In genomic region chr16:87603684-87604571, GRCh38 we compare ENCODE assay signal across 13 cellular contexts. TPM values are rescaled to one million over a fixed set of nuclear protein-coding genes. Genes with fewer than 3 reads are reported as not detected.
DNase-seq lines count a peak whose midpoint lies in the region; ATAC-seq and TF ChIP-seq lines count a peak whose summit lies in the region.
"Had no signal": no experiment of that assay in that cellular context is flagged by ENCODE, and none has a peak within 500 bp of the region (broad histone marks: within the 10 kb centered on the region; RNA-seq: fewer than 3 reads in every experiment).

No MANE protein-coding gene starts in this region.

- peak overlapping the region; percentile 78 for H3K4me2 ChIP-seq in neural cell (ENCODE audit: low read length)

- TF ChIP-seq CTCF in brain (conservative IDR thresholded peaks at IDR 0.05) (no peak), neural cell (IDR thresholded peaks at IDR 0.05; ENCODE audit: poor library complexity, severe bottlenecking) (no peak)

- no peaks in the 10 kb centered on the region for H3K36me3 ChIP-seq in neural cell (ENCODE audit: insufficient read depth, low read length)
- H3K36me3 ChIP-seq: neutrophil, suprapubic skin had no signal

- no peak for TF ChIP-seq EP300 in neural cell (conservative IDR thresholded peaks at IDR 0.05; ENCODE audit: poor library complexity, severe bottlenecking)

- no peaks in the 10 kb centered on the region for H3K9me3 ChIP-seq in neural cell (ENCODE audit: low read length)
- H3K9me3 ChIP-seq: neutrophil, suprapubic skin had no signal

- DNase-seq in DMS79 treated with DMSO at 0.1 percent for 48 hours (lab: John Stamatoyannopoulos, UW) (peak; percentile 5), DMS79 (lab: John Stamatoyannopoulos, UW) (no peak), KBM-7 (no peak)
- DNase-seq: activated CD4-positive, CD25-positive, alpha-beta regulatory T cell treated with anti-CD3 and anti-CD28 coated beads, Interleukin-2, amount 50 U/mL, for 72 hours; NCI-H2029; stimulated activated CD4-positive, alpha-beta T cell treated with anti-CD3 and anti-CD28 coated beads, Interleukin-2, amount 100 ng/mL, for 24 hours had no signal

- H3K4me3 Mint-ChIP-seq in IgD-negative memory B cell (peak overlapping the region in 3 of 4 donors; percentile 9 to 76 (median 52)), brain (peak overlapping the region; percentile 90 to 97 (median 93))

- peaks cover 27% of the 10 kb centered on the region for H3K79me2 ChIP-seq in neural cell (replicated peaks; ENCODE audit: insufficient read depth, low read length)

- H2AFZ ChIP-seq in neural cell (ENCODE audit: low read depth, low read length): no peak overlapping the region

- no peaks in the 10 kb centered on the region for H3F3A ChIP-seq in neural cell (ENCODE audit: insufficient read depth, low read length, poor library complexity, severe bottlenecking)

- in situ Hi-C loops in KBM-7 (cut with MboI; ENCODE audit: low pct_unique_long_range_greater_than_20kb, low sequenced_read_pairs): loop anchor here (10.0 kb wide), 1 partner anchor 61 kb away; no protein-coding TSS in a partner anchor

- ATAC-seq in GM18505 (IDR thresholded peaks at IDR 0.05; ENCODE audit: unreplicated experiment) (no peak), GM19324 (IDR thresholded peaks at IDR 0.05; ENCODE audit: low FRiP score, unreplicated experiment) (no peak)

- no peaks in the 10 kb centered on the region for H3K27me3 ChIP-seq in neural cell (ENCODE audit: insufficient read depth, low read depth, low read length)

- TF ChIP-seq RAD21 in neural cell (conservative IDR thresholded peaks at IDR 0.05): peak; percentile 22

- no peak for TF ChIP-seq POLR2A in GM18505 (IDR thresholded peaks at IDR 0.05; ENCODE audit: borderline replicate concordance, extremely low read depth, insufficient read depth, insufficient read length)

- H3K27ac Mint-ChIP-seq in IgD-negative memory B cell: no peak overlapping the region
- peak overlapping the region; percentile 70 to 92 (median 86) for H3K27ac Mint-ChIP-seq in brain

- H3K9me2 ChIP-seq in neural cell (ENCODE audit: insufficient read depth, low read length): no peaks in the 10 kb centered on the region

- H3K36me3 Mint-ChIP-seq in IgD-negative memory B cell (no peaks in the 10 kb centered on the region), brain (peaks cover 19% of the 10 kb centered on the region)

- peak overlapping the region; percentile 85 for H3K9ac ChIP-seq in neural cell (ENCODE audit: low read length)

- H3K27me3 Mint-ChIP-seq in IgD-negative memory B cell (peaks cover 70% of the 10 kb centered on the region), brain (peaks cover 29% of the 10 kb centered on the region)

- peak overlapping the region; percentile 100 for H3K4me3 ChIP-seq in neural cell (ENCODE audit: low read length)

- H3K9me3 Mint-ChIP-seq in IgD-negative memory B cell (peaks cover 0 to 5% (median 1%) of the 10 kb centered on the region in 3 donors), brain (peaks cover 3 to 22% (median 5%) of the 10 kb centered on the region in 5 experiments)

- peak overlapping the region; percentile 61 for H3K27ac ChIP-seq in neural cell (ENCODE audit: low read length)
- H3K27ac ChIP-seq: neutrophil, suprapubic skin had no signal

- H4K20me1 ChIP-seq in neural cell (ENCODE audit: insufficient read depth): peaks cover 10% of the 10 kb centered on the region

- peaks cover 0 to 9% (median 0%) of the 10 kb centered on the region in 3 donors for H3K4me1 Mint-ChIP-seq in IgD-negative memory B cell
- peaks cover 43% of the 10 kb centered on the region for H3K4me1 Mint-ChIP-seq in brain

TF ChIP-seq in neural cell, 6 proteins besides CTCF, POLR2A, EP300 and RAD21:
- TF ChIP-seq SMC3 (conservative IDR thresholded peaks at IDR 0.05; ENCODE audit: poor library complexity): peak; percentile 19
- peak; percentile 57 for TF ChIP-seq MXI1 (conservative IDR thresholded peaks at IDR 0.05; ENCODE audit: poor library complexity, severe bottlenecking)
- peak; percentile 30 for TF ChIP-seq TAF1 (IDR thresholded peaks at IDR 0.05; ENCODE audit: low read depth)
- no peak for TF ChIP-seq POLR2AphosphoS5 (IDR thresholded peaks at IDR 0.05)
- TF ChIP-seq REST (IDR thresholded peaks at IDR 0.05; ENCODE audit: borderline replicate concordance): no peak
- no peak for TF ChIP-seq EZH2 (IDR thresholded peaks at IDR 0.05; ENCODE audit: borderline replicate concordance, insufficient read depth, low read length, poor library complexity, severe bottlenecking)

RNA-seq across cellular contexts. Expression of gene JPH3, which starts 1.6 kb away (rescaled TPM):
- polyA plus RNA-seq in IgD-negative memory B cell (not detected), brain (ENCODE audit: insufficient read depth, low read depth, low replicate concordance) (31.2 TPM), neural cell (22.2 and 32.2 TPM in 2 replicates)
- 58.0 and 60.6 TPM in 2 replicates for polyA minus RNA-seq in neural cell

Comparison
In these comparisons a context has a peak if more than half of its experiments do, and no peak if none do; other contexts are left out.
1. H3K27ac Mint-ChIP-seq: peak in brain (5 of 5); none in IgD-negative memory B cell (0 of 3).
2. RNA of gene JPH3, which starts 1.6 kb away (polyA plus RNA-seq): 31.2 TPM in brain (single experiment) and 22.2 to 32.2 TPM in neural cell; not detected in IgD-negative memory B cell (single experiment); every median in the first group is over 10 times any median in the second.